1 cellular context compared by ENCODE assay signal in the genomic region with DNA sequence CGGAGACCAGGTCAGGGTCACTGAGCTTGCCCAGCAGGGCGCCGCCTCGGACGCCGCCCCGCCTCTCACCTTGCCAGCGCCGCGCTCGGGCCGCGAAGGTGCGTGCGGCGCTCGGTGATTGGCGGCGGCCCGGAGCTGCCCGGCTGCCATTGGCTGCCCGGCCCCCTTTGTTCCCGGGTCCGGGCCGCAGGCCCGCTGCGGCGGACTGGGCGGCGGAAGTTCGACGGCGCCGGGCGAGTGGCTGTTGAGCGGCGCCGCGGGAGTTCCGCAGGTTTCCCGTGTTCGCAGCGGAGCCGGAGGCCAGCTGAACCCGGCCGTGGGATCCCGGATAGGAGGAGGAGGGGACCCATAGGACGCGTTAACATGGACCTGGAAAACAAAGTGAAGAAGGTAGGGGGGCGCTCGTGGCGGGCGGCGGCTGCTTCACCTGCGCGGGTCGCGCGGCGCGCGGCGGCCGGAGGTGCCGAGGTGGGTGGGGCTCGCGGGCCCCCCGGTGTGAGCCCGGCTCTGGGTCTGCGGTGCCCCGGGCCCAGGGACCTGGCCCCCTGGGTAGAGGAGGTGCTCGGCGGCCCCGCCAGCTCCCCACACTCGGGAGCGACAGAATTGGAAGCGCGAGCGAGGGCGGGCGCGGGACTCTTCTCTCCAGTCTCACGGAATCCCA.
TF ChIP-seq lines count a peak whose summit lies in the region.

TSS of gene TES (plus strand) at position 195 of the 661 bp plus-strand sequence. CDS start at position 364, 169 bp downstream.

TF ChIP-seq in HepG2, 621 proteins besides CTCF, POLR2A, EP300 and RAD21 (continued from another document and continues in another):
- TF ChIP-seq, protein P1, sequence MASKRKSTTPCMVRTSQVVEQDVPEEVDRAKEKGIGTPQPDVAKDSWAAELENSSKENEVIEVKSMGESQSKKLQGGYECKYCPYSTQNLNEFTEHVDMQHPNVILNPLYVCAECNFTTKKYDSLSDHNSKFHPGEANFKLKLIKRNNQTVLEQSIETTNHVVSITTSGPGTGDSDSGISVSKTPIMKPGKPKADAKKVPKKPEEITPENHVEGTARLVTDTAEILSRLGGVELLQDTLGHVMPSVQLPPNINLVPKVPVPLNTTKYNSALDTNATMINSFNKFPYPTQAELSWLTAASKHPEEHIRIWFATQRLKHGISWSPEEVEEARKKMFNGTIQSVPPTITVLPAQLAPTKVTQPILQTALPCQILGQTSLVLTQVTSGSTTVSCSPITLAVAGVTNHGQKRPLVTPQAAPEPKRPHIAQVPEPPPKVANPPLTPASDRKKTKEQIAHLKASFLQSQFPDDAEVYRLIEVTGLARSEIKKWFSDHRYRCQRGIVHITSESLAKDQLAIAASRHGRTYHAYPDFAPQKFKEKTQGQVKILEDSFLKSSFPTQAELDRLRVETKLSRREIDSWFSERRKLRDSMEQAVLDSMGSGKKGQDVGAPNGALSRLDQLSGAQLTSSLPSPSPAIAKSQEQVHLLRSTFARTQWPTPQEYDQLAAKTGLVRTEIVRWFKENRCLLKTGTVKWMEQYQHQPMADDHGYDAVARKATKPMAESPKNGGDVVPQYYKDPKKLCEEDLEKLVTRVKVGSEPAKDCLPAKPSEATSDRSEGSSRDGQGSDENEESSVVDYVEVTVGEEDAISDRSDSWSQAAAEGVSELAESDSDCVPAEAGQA (IDR thresholded peaks at IDR 0.05; ENCODE audit: low read depth): no peak
- TF ChIP-seq, protein P1 (CRISPR knock-in tag; IDR thresholded peaks at IDR 0.05; ENCODE audit: borderline replicate concordance): no peak
- TF ChIP-seq ZNF468 (CRISPR knock-in tag; IDR thresholded peaks at IDR 0.05) (no peak), TBP (CRISPR knock-in tag; IDR thresholded peaks at IDR 0.05) (no peak), NFKBIZ (CRISPR knock-in tag; IDR thresholded peaks at IDR 0.05) (no peak), SATB2 (CRISPR knock-in tag; IDR thresholded peaks at IDR 0.05) (no peak), ZNF629 (CRISPR knock-in tag; conservative IDR thresholded peaks at IDR 0.05) (no peak), SSRP1 (CRISPR knock-in tag; IDR thresholded peaks at IDR 0.05) (no peak), CENPX (CRISPR knock-in tag; IDR thresholded peaks at IDR 0.05) (no peak), KDM1A (CRISPR knock-in tag; IDR thresholded peaks at IDR 0.05) (no peak), ZNF589 (CRISPR knock-in tag; conservative IDR thresholded peaks at IDR 0.05) (no peak), ZNF788 (CRISPR knock-in tag; IDR thresholded peaks at IDR 0.05; ENCODE audit: borderline replicate concordance) (peak; percentile 14; the same call in 1 of the 2 replicates), ZEB1 (IDR thresholded peaks at IDR 0.05; ENCODE audit: insufficient replicate concordance, low read depth) (no peak), NR3C1 (CRISPR knock-in tag; IDR thresholded peaks at IDR 0.05) (no peak), GATAD2A (CRISPR knock-in tag; IDR thresholded peaks at IDR 0.05) (no peak), ZNF17 (CRISPR knock-in tag; IDR thresholded peaks at IDR 0.05) (no peak), ZNF556 (CRISPR knock-in tag; IDR thresholded peaks at IDR 0.05; ENCODE audit: borderline replicate concordance) (no peak), PHF21A (CRISPR knock-in tag; IDR thresholded peaks at IDR 0.05) (0 out of 2 replicates have a peak, but pooled peaks have one; percentile 56), MTF2 (CRISPR knock-in tag; IDR thresholded peaks at IDR 0.05; ENCODE audit: borderline replicate concordance) (no peak), ATF1 (CRISPR knock-in tag; IDR thresholded peaks at IDR 0.05) (no peak), ZZZ3 (CRISPR knock-in tag; IDR thresholded peaks at IDR 0.05; ENCODE audit: borderline replicate concordance) (no peak), ZFP90 (CRISPR knock-in tag; IDR thresholded peaks at IDR 0.05; ENCODE audit: borderline replicate concordance) (no peak), GMEB2 (CRISPR knock-in tag; IDR thresholded peaks at IDR 0.05; ENCODE audit: low read depth) (no peak), ZNF432 (CRISPR knock-in tag; IDR thresholded peaks at IDR 0.05; ENCODE audit: borderline replicate concordance) (no peak), ZBTB8A (CRISPR knock-in tag; IDR thresholded peaks at IDR 0.05; ENCODE audit: borderline replicate concordance, low read depth) (no peak), LCORL (IDR thresholded peaks at IDR 0.05) (no peak), LCORL (CRISPR knock-in tag; IDR thresholded peaks at IDR 0.05) (no peak), FOXP4 (CRISPR knock-in tag; IDR thresholded peaks at IDR 0.05) (no peak), SETDB1 (CRISPR knock-in tag; IDR thresholded peaks at IDR 0.05; ENCODE audit: borderline replicate concordance) (no peak), GFI1 (CRISPR knock-in tag; IDR thresholded peaks at IDR 0.05; ENCODE audit: borderline replicate concordance) (no peak), ZNF281 (CRISPR knock-in tag; IDR thresholded peaks at IDR 0.05; ENCODE audit: borderline replicate concordance) (no peak), MAF1 (CRISPR knock-in tag; IDR thresholded peaks at IDR 0.05; ENCODE audit: borderline replicate concordance) (no peak), MLXIP (CRISPR knock-in tag; IDR thresholded peaks at IDR 0.05; ENCODE audit: borderline replicate concordance) (no peak), ATM (IDR thresholded peaks at IDR 0.05; ENCODE audit: borderline replicate concordance) (no peak), ZKSCAN1 (IDR thresholded peaks at IDR 0.05; ENCODE audit: low read length) (no peak), ZNF576 (CRISPR knock-in tag; IDR thresholded peaks at IDR 0.05) (no peak), SP4 (CRISPR knock-in tag; IDR thresholded peaks at IDR 0.05) (0 out of 2 replicates have a peak, but pooled peaks have one; percentile 48)
- TF ChIP-seq, protein P2, sequence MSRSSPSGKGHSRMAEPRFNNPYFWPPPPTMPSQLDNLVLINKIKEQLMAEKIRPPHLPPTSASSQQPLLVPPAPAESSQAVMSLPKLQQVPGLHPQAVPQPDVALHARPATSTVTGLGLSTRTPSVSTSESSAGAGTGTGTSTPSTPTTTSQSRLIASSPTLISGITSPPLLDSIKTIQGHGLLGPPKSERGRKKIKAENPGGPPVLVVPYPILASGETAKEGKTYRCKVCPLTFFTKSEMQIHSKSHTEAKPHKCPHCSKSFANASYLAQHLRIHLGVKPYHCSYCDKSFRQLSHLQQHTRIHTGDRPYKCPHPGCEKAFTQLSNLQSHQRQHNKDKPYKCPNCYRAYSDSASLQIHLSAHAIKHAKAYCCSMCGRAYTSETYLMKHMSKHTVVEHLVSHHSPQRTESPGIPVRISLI (CRISPR knock-in tag; IDR thresholded peaks at IDR 0.05; ENCODE audit: borderline replicate concordance): no peak
- TF ChIP-seq, protein P3, sequence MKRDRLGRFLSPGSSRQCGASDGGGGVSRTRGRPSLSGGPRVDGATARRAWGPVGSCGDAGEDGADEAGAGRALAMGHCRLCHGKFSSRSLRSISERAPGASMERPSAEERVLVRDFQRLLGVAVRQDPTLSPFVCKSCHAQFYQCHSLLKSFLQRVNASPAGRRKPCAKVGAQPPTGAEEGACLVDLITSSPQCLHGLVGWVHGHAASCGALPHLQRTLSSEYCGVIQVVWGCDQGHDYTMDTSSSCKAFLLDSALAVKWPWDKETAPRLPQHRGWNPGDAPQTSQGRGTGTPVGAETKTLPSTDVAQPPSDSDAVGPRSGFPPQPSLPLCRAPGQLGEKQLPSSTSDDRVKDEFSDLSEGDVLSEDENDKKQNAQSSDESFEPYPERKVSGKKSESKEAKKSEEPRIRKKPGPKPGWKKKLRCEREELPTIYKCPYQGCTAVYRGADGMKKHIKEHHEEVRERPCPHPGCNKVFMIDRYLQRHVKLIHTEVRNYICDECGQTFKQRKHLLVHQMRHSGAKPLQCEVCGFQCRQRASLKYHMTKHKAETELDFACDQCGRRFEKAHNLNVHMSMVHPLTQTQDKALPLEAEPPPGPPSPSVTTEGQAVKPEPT (CRISPR knock-in tag; IDR thresholded peaks at IDR 0.05; ENCODE audit: low read depth): no peak
